10 cellular contexts compared by ENCODE assay signal in the genomic region with DNA sequence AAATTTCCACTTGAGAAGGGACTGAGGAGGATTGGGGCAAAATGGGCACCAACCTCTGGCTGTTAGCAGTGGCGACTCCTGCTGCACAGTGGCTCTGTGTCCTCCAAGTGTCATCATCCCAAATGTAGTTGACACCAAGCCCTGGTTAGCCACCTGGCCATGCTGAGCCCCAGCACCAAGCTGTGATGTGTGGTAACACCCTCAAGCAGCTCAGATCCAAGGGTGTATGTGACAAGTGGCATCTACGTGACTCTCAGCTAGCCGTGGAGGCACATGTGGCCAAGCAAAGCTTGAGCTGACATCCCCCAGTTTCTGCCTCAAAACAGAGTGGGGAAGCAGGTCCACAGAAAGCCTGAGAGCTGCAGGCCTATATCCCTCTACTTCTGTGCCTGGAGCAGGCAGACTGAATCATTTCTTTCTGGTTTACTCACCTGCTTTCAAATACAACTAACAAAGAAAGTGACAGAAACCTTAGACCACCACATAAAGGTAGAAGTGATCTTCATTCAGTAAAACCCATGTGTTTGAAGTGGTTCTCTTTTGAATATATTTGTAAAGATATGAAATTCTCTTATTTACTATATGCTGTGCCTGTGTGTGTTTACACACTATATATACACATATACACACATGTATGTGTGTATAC. TPM values are rescaled to one million over a fixed set of nuclear protein-coding genes. Genes with fewer than 3 reads are reported as not detected.
A peak's percentile ranks its signal among the peaks of the same experiment; 100 is the strongest.
DNase-seq lines count a peak whose midpoint lies in the region; ATAC-seq, FAIRE-seq and TF ChIP-seq lines count a peak whose summit lies in the region.
"Had no signal": no experiment of that assay in that cellular context is flagged by ENCODE, and none has a peak within 500 bp of the region (broad histone marks: within the 10 kb centered on the region; RNA-seq: fewer than 3 reads in every experiment).

No MANE protein-coding gene starts in this region.

- peak; percentile 5 for DNase-seq in activated T-cell treated with anti-CD3 and anti-CD28 coated beads for 24 hours (ENCODE audit: low read depth)
- no peak for DNase-seq in activated T-cell treated with anti-CD3 and anti-CD28 coated beads, Interleukin-2, amount 50 U/mL, for 1 hour
- no peak for DNase-seq in left ventricle myocardium inferior
- DNase-seq in substantia nigra (lab: John Stamatoyannopoulos, UW), result peak in 6 of 49 donors; percentile 8 to 23 (median 14)
- DNase-seq in middle frontal gyrus (ENCODE audit: extremely low spot score, low spot score), result no peak
- no peak for DNase-seq in H54 (ENCODE audit: insufficient read length, low spot score)
- DNase-seq: CD4-positive, alpha-beta T cell had no signal

- H3K4me3 ChIP-seq in OCI-LY3 (ENCODE audit: low read length) (no peak overlapping the region), left ventricle myocardium inferior (no peak overlapping the region)

- intact Hi-C loops in left ventricle myocardium inferior (cut with micrococcal nuclease), result no loop called here

- no peaks in the 10 kb centered on the region for H3K79me2 ChIP-seq in OCI-LY3 (ENCODE audit: low read length)

- peaks cover 38% of the 10 kb centered on the region for H3K4me1 ChIP-seq in OCI-LY3 (ENCODE audit: low read length)
- peaks cover 28% of the 10 kb centered on the region for H3K4me1 ChIP-seq in left ventricle myocardium inferior

- TF ChIP-seq CTCF in OCI-LY3 (IDR thresholded peaks at IDR 0.05; ENCODE audit: low read depth, low read length) (no peak), left ventricle myocardium inferior (IDR thresholded peaks at IDR 0.05; ENCODE audit: borderline replicate concordance) (no peak)

- no peaks in the 10 kb centered on the region for H4K20me1 ChIP-seq in OCI-LY3 (ENCODE audit: insufficient read depth, low read length)

- no peaks in the 10 kb centered on the region for H3K36me3 ChIP-seq in OCI-LY3 (replicated peaks; ENCODE audit: low read depth, low read length)
- no peaks in the 10 kb centered on the region for H3K36me3 ChIP-seq in left ventricle myocardium inferior

- FAIRE-seq in H54 (lab: Jason Lieb, UNC), result no peak
- FAIRE-seq: GM18507 had no signal

- TF ChIP-seq POLR2A in H54 (IDR thresholded peaks at IDR 0.05; ENCODE audit: low read depth, low read length), result no peak

- H3K27me3 ChIP-seq in OCI-LY3 (ENCODE audit: low read depth, low read length) (peaks cover 36% of the 10 kb centered on the region), left ventricle myocardium inferior (ENCODE audit: low read depth) (no peaks in the 10 kb centered on the region)

- H3K27ac ChIP-seq in OCI-LY3 (ENCODE audit: low read length), result no peak overlapping the region
- peak overlapping the region; percentile 72 for H3K27ac ChIP-seq in left ventricle myocardium inferior (replicated peaks)
- H3K27ac ChIP-seq in substantia nigra (ENCODE audit: low read depth, low read length, poor library complexity, severe bottlenecking), result peak overlapping the region; percentile 28

- H3K9me3 ChIP-seq in OCI-LY3 (ENCODE audit: insufficient read depth, low read length) (no peaks in the 10 kb centered on the region), left ventricle myocardium inferior (replicated peaks) (no peaks in the 10 kb centered on the region)

- ATAC-seq in GM21528 (IDR thresholded peaks at IDR 0.05; ENCODE audit: low FRiP score, unreplicated experiment), result no peak

- H3K9ac ChIP-seq in OCI-LY3 (ENCODE audit: low read length), result no peak overlapping the region

- peak overlapping the region; percentile 12; the same call in 1 of the 2 replicates for H3K4me2 ChIP-seq in OCI-LY3 (ENCODE audit: low read length)

- H2AFZ ChIP-seq in OCI-LY3 (ENCODE audit: low read depth, low read length), result no peak overlapping the region

RNA-seq across cellular contexts. Expression of a gene that starts 40.0 kb away (rescaled TPM):
- 41.2 TPM for total RNA-seq in left ventricle myocardium inferior
